ENCODE assay signal across 24 cellular contexts in genomic region chr7:42174391-42174848, GRCh38.
A peak's percentile ranks its signal among the peaks of the same experiment; 100 is the strongest.
DNase-seq lines count a peak whose midpoint lies in the region; ATAC-seq, FAIRE-seq and TF ChIP-seq lines count a peak whose summit lies in the region.
"Had no signal": no experiment of that assay in that cellular context is flagged by ENCODE, and none has a peak within 500 bp of the region (broad histone marks: within the 10 kb centered on the region; RNA-seq: fewer than 3 reads in every experiment).

No MANE protein-coding gene starts in this region.

- H3K36me3 Mint-ChIP-seq in effector memory CD8-positive, alpha-beta T cell (ENCODE audit: insufficient read depth), result no peaks in the 10 kb centered on the region
- H3K36me3 Mint-ChIP-seq: activated naive CD8-positive, alpha-beta T cell had no signal

- no peak overlapping the region for H3K4me3 Mint-ChIP-seq in effector memory CD8-positive, alpha-beta T cell
- H3K4me3 Mint-ChIP-seq: activated naive CD8-positive, alpha-beta T cell; activated T-cell treated with anti-CD3 and anti-CD28 coated beads, Interleukin-2, amount 50 U/mL, for 72 hours had no signal

- peaks cover 1 to 7% of the 10 kb centered on the region in 2 experiments; a peak in 1 of 5 replicates for H3K27me3 ChIP-seq in HepG2 (ENCODE audit: control insufficient read depth in 1 of 2, insufficient read depth in 2 of 2, low read length in 2 of 2)
- H3K27me3 ChIP-seq in right lobe of liver, result no peaks in the 10 kb centered on the region
- H3K27me3 ChIP-seq: BLaER1, testis had no signal

- H3K4me1 ChIP-seq in HepG2 (ENCODE audit: insufficient read depth, low read length) (no peaks in the 10 kb centered on the region), right lobe of liver (no peaks in the 10 kb centered on the region)
- H3K4me1 ChIP-seq: BLaER1, testis had no signal

- POLR2A ChIA-PET in HepG2 (lab: Yijun Ruan, JAX), result no interaction called here

- TF ChIP-seq CTCF in HepG2 (CRISPR knock-in tag; IDR thresholded peaks at IDR 0.05) (no peak), right lobe of liver (IDR thresholded peaks at IDR 0.05) (no peak), D721Med (IDR thresholded peaks at IDR 0.05; ENCODE audit: insufficient read depth, missing control alignments) (no peak)

- H3K79me2 ChIP-seq in HepG2 (ENCODE audit: insufficient read depth, low read length), result no peaks in the 10 kb centered on the region

- no peaks in the 10 kb centered on the region for H3K27me3 Mint-ChIP-seq in effector memory CD8-positive, alpha-beta T cell
- H3K27me3 Mint-ChIP-seq: activated naive CD8-positive, alpha-beta T cell had no signal

- no peak overlapping the region for H2AFZ ChIP-seq in HepG2 (ENCODE audit: low read length)

- TF ChIP-seq RAD21 in HepG2 (CRISPR knock-in tag; IDR thresholded peaks at IDR 0.05), result no peak

- FAIRE-seq in HepG2 (lab: Jason Lieb, UNC) (no peak), D721Med (lab: Jason Lieb, UNC) (no peak), GM12892 (lab: Jason Lieb, UNC) (no peak)
- FAIRE-seq: H1, RCC 7860 had no signal

- intact Hi-C loops in HepG2 (cut with micrococcal nuclease; ENCODE audit: unreplicated experiment), result no loop called here
- intact Hi-C loops in right lobe of liver (cut with DNase I), result no loop called here

- in situ Hi-C loops in HepG2 (cut with HindIII; ENCODE audit: extremely low pct_ligation_motif_present, low pct_unique_long_range_greater_than_20kb), result no loop called here

- H3K9me3 ChIP-seq in HepG2 (ENCODE audit: low read length), result no peaks in the 10 kb centered on the region
- H3K9me3 ChIP-seq in right lobe of liver, result no peaks in the 10 kb centered on the region
- H3K9me3 ChIP-seq: BLaER1, testis had no signal

- CTCF ChIA-PET in HepG2 (lab: Yijun Ruan, JAX; ENCODE audit: low intra/inter-chr PET ratio, low total read pairs), result no interaction called here

- H3K4me1 Mint-ChIP-seq in effector memory CD8-positive, alpha-beta T cell (ENCODE audit: low read depth in 2 of 2), result no peaks in the 10 kb centered on the region

- H3K4me3 ChIP-seq in HepG2 (replicated peaks in 1 of 3; ENCODE audit: insufficient read depth in 1 of 3, low read depth in 2 of 3, low read length in 3 of 3) (no peak overlapping the region), right lobe of liver (no peak overlapping the region)
- H3K4me3 ChIP-seq: BLaER1, SK-N-MC, testis had no signal

- H3K9ac ChIP-seq in HepG2 (ENCODE audit: insufficient read depth, low read depth, low read length), result no peak overlapping the region
- H3K9ac ChIP-seq: BLaER1 had no signal

- H3K36me3 ChIP-seq in HepG2 (replicated peaks in 1 of 2; ENCODE audit: control insufficient read depth in 1 of 2, insufficient read depth in 2 of 2, low read length in 2 of 2) (no peaks in the 10 kb centered on the region), right lobe of liver (no peaks in the 10 kb centered on the region)

- peaks cover 3 to 12% of the 10 kb centered on the region in 2 donors for H3K9me3 Mint-ChIP-seq in effector memory CD8-positive, alpha-beta T cell
- H3K9me3 Mint-ChIP-seq: activated T-cell treated with anti-CD3 and anti-CD28 coated beads, Interleukin-2, amount 50 U/mL, for 72 hours had no signal

- no peak overlapping the region for H3K27ac Mint-ChIP-seq in effector memory CD8-positive, alpha-beta T cell
- H3K27ac Mint-ChIP-seq: activated naive CD8-positive, alpha-beta T cell; activated T-cell treated with anti-CD3 and anti-CD28 coated beads, Interleukin-2, amount 50 U/mL, for 72 hours had no signal

- no peaks in the 10 kb centered on the region for H4K20me1 ChIP-seq in HepG2 (ENCODE audit: insufficient read depth, low read length)
- H4K20me1 ChIP-seq: BLaER1 had no signal

- WGBS in HepG2 (ENCODE audit: low lambda C conversion rate), result 11% methylated on average over 11 of the region's 17 CpGs
- WGBS in right lobe of liver (ENCODE audit: insufficient coverage, low coverage, low lambda C conversion rate, missing lambda C conversion rate), result 59% methylated on average over 13 of the region's 17 CpGs

- BruUV-seq in HepG2 (replicated peaks; lab: Mats Ljungman, UMichigan), result no TSS peak

- TF ChIP-seq POLR2A in HepG2 (IDR thresholded peaks at IDR 0.05; ENCODE audit: insufficient read depth in 1 of 2, low read depth in 2 of 2, low read length in 2 of 2) (no peak), right lobe of liver (IDR thresholded peaks at IDR 0.05) (no peak), GM12892 (IDR thresholded peaks at IDR 0.05; ENCODE audit: low read depth, low read length) (no peak)

- no peak overlapping the region; the same call in 1 of the 2 replicates for H3K4me2 ChIP-seq in HepG2 (ENCODE audit: low read depth, low read length)
- H3K4me2 ChIP-seq: BLaER1 had no signal

- no peak for TF ChIP-seq EP300 in HepG2 (IDR thresholded peaks at IDR 0.05; ENCODE audit: low read depth in 2 of 2, low read length in 2 of 2)
- no peak for TF ChIP-seq EP300 in HepG2 (CRISPR knock-in tag; IDR thresholded peaks at IDR 0.05; ENCODE audit: borderline replicate concordance)

- DNase-seq in HepG2 (ENCODE audit: low spot score) (no peak), right lobe of liver (no peak), left kidney (ENCODE audit: low read depth, low spot score) (peak; percentile 95), retina (peak; percentile 57), NCI-H82 (lab: John Stamatoyannopoulos, UW) (no peak), D721Med (ENCODE audit: insufficient read length, low spot score) (no peak), GM12892 (ENCODE audit: insufficient read length) (no peak)
- no peak for DNase-seq in effector memory CD8-positive, alpha-beta T cell
- DNase-seq: 8988T; activated T-cell treated with anti-CD3 and anti-CD28 coated beads, Interleukin-2, amount 50 U/mL, for 72 hours; cortex of kidney; glutamatergic neuron; Karpas-422; left ventricle myocardium superior; NCI-H2029 treated with DMSO at 0.1 percent for 48 hours; NCI-H446 treated with DMSO at 0.1 percent for 48 hours; NK-92 treated with Interleukin-12 subunit alpha and Interleukin-12 subunit beta, amount 100 ng/mL, for 24 hours; stimulated activated CD4-positive, alpha-beta T cell treated with anti-CD3 and anti-CD28 coated beads, Interleukin-12 subunit alpha, Interleukin-12 subunit beta, amount 100 ng/mL, for 4 hours; testis had no signal

- ATAC-seq in HepG2 (peak; percentile 51; the same call in 2 of the 3 replicates), right lobe of liver (no peak)
- no peak for ATAC-seq in effector memory CD8-positive, alpha-beta T cell (replicated peaks)
- ATAC-seq: activated T-cell treated with anti-CD3 and anti-CD28 coated beads, Interleukin-2, amount 50 U/mL, for 72 hours; left ventricle myocardium superior had no signal

- H3K27ac ChIP-seq in HepG2 (ENCODE audit: extremely low read length, insufficient read depth, low read length) (no peak overlapping the region), right lobe of liver (no peak overlapping the region)
- H3K27ac ChIP-seq: BLaER1, SK-N-MC, testis had no signal

TF ChIP-seq in HepG2, 621 proteins besides CTCF, POLR2A, EP300 and RAD21 (continues in another document):
- TF ChIP-seq TFAP4 (IDR thresholded peaks at IDR 0.05; ENCODE audit: borderline replicate concordance, low read depth) (0 out of 2 replicates have a peak, but pooled peaks have one; percentile 13), PAXIP1 (CRISPR knock-in tag; conservative IDR thresholded peaks at IDR 0.05) (0 out of 2 replicates have a peak, but pooled peaks have one; percentile 12), EED (CRISPR knock-in tag; IDR thresholded peaks at IDR 0.05) (no peak)

Comparison
In these comparisons a context has a peak if more than half of its experiments do, and no peak if none do; other contexts are left out.
1. DNase-seq: peak in left kidney (single experiment) and retina (single experiment); none in HepG2 (single experiment), right lobe of liver (0 of 3), effector memory CD8-positive, alpha-beta T cell (0 of 3), NCI-H82 (single experiment), D721Med (single experiment) and GM12892 (single experiment).